ENCODE assay signal across 8 cellular contexts in the genomic region with DNA sequence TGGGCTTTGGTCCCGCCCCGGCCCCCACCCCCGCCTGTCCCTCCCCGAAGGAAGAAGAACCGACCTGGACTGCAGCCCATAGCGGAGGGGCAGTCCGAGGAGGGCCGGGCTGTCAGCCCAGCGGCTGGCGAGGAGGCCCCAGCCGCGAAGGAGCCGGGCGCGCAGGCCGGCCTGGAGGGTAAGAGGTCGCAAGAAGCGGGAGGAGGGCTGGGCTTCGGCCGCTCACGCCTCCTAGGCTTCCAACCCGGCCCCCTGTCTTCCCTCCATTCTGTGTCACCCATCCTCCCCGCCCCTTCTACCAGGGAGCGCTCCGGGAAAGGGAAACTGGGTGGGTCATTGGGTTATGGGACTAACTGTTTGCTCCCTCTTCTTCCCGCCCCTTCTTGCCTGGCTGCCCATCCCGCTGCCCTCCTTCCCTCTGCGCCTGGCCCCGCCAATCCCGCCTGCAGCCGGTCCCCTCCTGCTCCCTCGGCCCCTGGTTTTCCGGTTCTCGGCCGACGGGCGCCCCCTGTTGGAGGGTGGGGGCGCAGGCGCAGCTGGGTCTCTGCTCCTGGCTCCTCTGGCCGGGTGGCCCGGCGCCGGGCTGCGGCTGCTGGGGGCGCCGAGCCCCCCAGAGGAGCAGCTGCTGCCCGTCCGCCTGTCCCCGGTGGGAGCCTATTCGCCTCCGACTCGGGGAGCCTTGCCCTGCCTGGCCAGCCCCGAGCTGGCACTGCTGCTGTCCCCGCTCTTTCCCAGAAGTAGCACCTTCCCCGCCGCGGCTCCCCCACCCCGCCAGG. TPM values are rescaled to one million over a fixed set of nuclear protein-coding genes. Genes with fewer than 3 reads are reported as not detected.
DNase-seq lines count a peak whose midpoint lies in the region; ATAC-seq and TF ChIP-seq lines count a peak whose summit lies in the region.

No MANE protein-coding gene starts in this region.

- H3K4me3 ChIP-seq in ascending aorta (peak overlapping the region; percentile 74 to 89), right cardiac atrium (ENCODE audit: low read length) (peak overlapping the region; percentile 72), urinary bladder (ENCODE audit: low read depth, low read length) (peak overlapping the region; percentile 69)

- H3K4me1 ChIP-seq in ascending aorta (peaks cover 9 to 22% of the 10 kb centered on the region in 2 donors), right cardiac atrium (ENCODE audit: control insufficient read depth, insufficient read depth, low read length) (peaks cover 4% of the 10 kb centered on the region), urinary bladder (ENCODE audit: insufficient read depth) (peaks cover 2% of the 10 kb centered on the region)

- intact Hi-C loops in ascending aorta (cut with DNase I) = loop anchor here (1.0 to 5.0 kb wide), 6 partner anchors 46 to 240 kb away; partner anchors contain the start of genes ASH1L, HCN3, MTX1 and SLC50A1
- intact Hi-C loops in right cardiac atrium (cut with DNase I) = loop anchor here (5.0 to 10.0 kb wide), 4 partner anchors 46 to 182 kb away; partner anchors contain the start of genes HCN3 (in 4 of the 4) and ENTREP3 (in 1 of the 4)

- H3K27me3 ChIP-seq in ascending aorta (no peaks in the 10 kb centered on the region), right cardiac atrium (ENCODE audit: control insufficient read depth, insufficient read depth) (no peaks in the 10 kb centered on the region)

- TF ChIP-seq CTCF in ascending aorta (IDR thresholded peaks at IDR 0.05) = peak; percentile 96 to 98 (median 97)

- DNase-seq in GM04504 (ENCODE audit: low read depth) = peak; percentile 89
- peak; percentile 91 to 96 for DNase-seq in NCI-H187 (lab: John Stamatoyannopoulos, UW)
- DNase-seq in T-helper 9 cell = peak; percentile 90
- DNase-seq in ascending aorta (ENCODE audit: low spot score in 2 of 2) = peak; percentile 86 to 97
- DNase-seq in right cardiac atrium = peak; percentile 95 to 98 (median 96)
- DNase-seq in pulmonary artery endothelial cell (ENCODE audit: low read depth, low spot score) = peak; percentile 78

- H3K36me3 ChIP-seq in ascending aorta = peaks cover 16 to 20% of the 10 kb centered on the region in 2 donors
- no peaks in the 10 kb centered on the region for H3K36me3 ChIP-seq in urinary bladder (ENCODE audit: insufficient read depth)

- H3K9me3 ChIP-seq in ascending aorta (no peaks in the 10 kb centered on the region), right cardiac atrium (ENCODE audit: control insufficient read depth, low read length) (no peaks in the 10 kb centered on the region)

- H3K27ac ChIP-seq in ascending aorta = peak overlapping the region; percentile 96 to 97
- peak overlapping the region; percentile 83 for H3K27ac ChIP-seq in right cardiac atrium (ENCODE audit: low read length)
- peak overlapping the region; percentile 93 for H3K27ac ChIP-seq in urinary bladder (ENCODE audit: low read depth)

- ATAC-seq in HG02759 (IDR thresholded peaks at IDR 0.05; ENCODE audit: unreplicated experiment) (peak; percentile 52), right cardiac atrium (peak; percentile 62 to 63)

- under 1% methylated on average over 57 of the region's 58 CpGs for WGBS in right cardiac atrium
- under 1% methylated on average over 58 of the region's 58 CpGs for WGBS in urinary bladder

RNA-seq across cellular contexts. Expression of gene RUSC1, which starts 2.4 kb away (rescaled TPM):
- 18.4 TPM for total RNA-seq in ascending aorta
- 10 to 100 TPM; 20.8 to 29.7 (median 24.5) TPM for total RNA-seq in right cardiac atrium
- polyA plus RNA-seq in right cardiac atrium = 23.2 TPM
- total RNA-seq in pulmonary artery endothelial cell = 10.8 and 21.2 TPM in 2 replicates
- total RNA-seq in urinary bladder = 13.8 TPM
- polyA plus RNA-seq in urinary bladder = 36.3 TPM

RNA-seq across cellular contexts. Expression of gene FDPS, which starts 14.5 kb away (rescaled TPM):
- 51.7 TPM for total RNA-seq in ascending aorta
- total RNA-seq in right cardiac atrium = 100 to 1,000 TPM in 2 of 4 donors, 10 to 100 TPM in 2; 78.9 to 113 (median 99.1) TPM
- polyA plus RNA-seq in right cardiac atrium = 103 TPM
- total RNA-seq in pulmonary artery endothelial cell = 425 and 494 TPM in 2 replicates
- 73.1 TPM for total RNA-seq in urinary bladder
- polyA plus RNA-seq in urinary bladder = 92.6 TPM

RNA-seq across cellular contexts. Expression of gene PKLR, which starts 21.9 kb away (rescaled TPM):
- total RNA-seq in ascending aorta = not detected
- total RNA-seq in right cardiac atrium = not detected
- polyA plus RNA-seq in right cardiac atrium = not detected
- not detected in 2 replicates for total RNA-seq in pulmonary artery endothelial cell
- not detected for total RNA-seq in urinary bladder
- not detected for polyA plus RNA-seq in urinary bladder

RNA-seq across cellular contexts. Expression of gene HCN3, which starts 45.9 kb away (rescaled TPM):
- total RNA-seq in ascending aorta (2.6 TPM), right cardiac atrium (1 to 10 TPM in 2 of 4 donors, under 1 TPM in 2; 0.92 to 1.4 (median 1.1) TPM), pulmonary artery endothelial cell (0.40 and 0.53 TPM in 2 replicates), urinary bladder (3.0 TPM)
- polyA plus RNA-seq in right cardiac atrium (0.77 TPM), urinary bladder (3.2 TPM)

RNA-seq across cellular contexts. Expression of gene CLK2, which starts 49.8 kb away (rescaled TPM):
- total RNA-seq in ascending aorta (32.1 TPM), right cardiac atrium (10 to 100 TPM; 19.4 to 26.2 (median 22.5) TPM), pulmonary artery endothelial cell (19.8 and 28.7 TPM in 2 replicates), urinary bladder (29.7 TPM)
- polyA plus RNA-seq in right cardiac atrium (21.8 TPM), urinary bladder (42.3 TPM)

Comparison
In these comparisons a context has a peak if more than half of its experiments do, and no peak if none do; other contexts are left out.
1. Peak in every context shown above with its lines: DNase-seq, ATAC-seq, H3K4me3 ChIP-seq and H3K27ac ChIP-seq.